In the genomic region with DNA sequence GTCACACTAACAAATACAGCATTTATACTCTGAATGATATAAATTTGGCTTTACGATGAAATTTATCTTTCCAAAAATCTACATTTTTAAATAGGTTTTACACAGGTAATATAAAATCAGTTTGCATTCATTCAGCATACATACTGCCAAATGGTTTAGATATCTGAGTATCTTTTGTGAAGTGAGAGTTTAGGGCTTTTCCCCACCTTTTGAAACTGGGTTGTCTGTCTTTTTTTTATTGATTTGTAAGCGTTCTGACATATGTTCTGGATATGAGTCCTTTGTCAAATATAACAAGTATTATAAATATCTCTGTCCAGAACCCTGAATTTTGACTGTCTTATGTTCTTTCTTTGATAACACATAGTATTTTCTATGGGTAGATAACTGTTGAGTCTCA, we compare ENCODE assay signal across 27 cellular contexts. TPM values are rescaled to one million over a fixed set of nuclear protein-coding genes. Genes with fewer than 3 reads are reported as not detected.
"Had no signal": no experiment of that assay in that cellular context is flagged by ENCODE, and none has a peak within 500 bp of the region (broad histone marks: within the 10 kb centered on the region; RNA-seq: fewer than 3 reads in every experiment).

No MANE protein-coding gene starts in this region.

- H3K36me3 ChIP-seq: Peyer's patch had no signal

- H3K4me1 ChIP-seq: SJCRH30 had no signal

- DNase-seq: IMR-90, Karpas-422, KG1, MG63, NCI-H1092, NCI-H1105 treated with DMSO at 0.1 percent for 48 hours, NCI-H1417 treated with DMSO at 0.1 percent for 48 hours, NCI-H146, NCI-H1694 treated with DMSO at 0.1 percent for 48 hours, NCI-H1930, NCI-H2081, NCI-H2107, NCI-H2227 treated with DMSO at 0.1 percent for 48 hours, NCI-H524, NCI-H526 treated with DMSO at 0.1 percent for 48 hours, NCI-H748 treated with DMSO at 0.1 percent for 48 hours, PC-3, Peyer's patch, SHP77 treated with DMSO at 0.1 percent for 48 hours, SJCRH30, T-helper 1 cell had no signal

- H3K27ac ChIP-seq: Peyer's patch, SJCRH30 had no signal

- H3K27me3 ChIP-seq: MG63, Peyer's patch, SJCRH30 had no signal

- H3K4me3 ChIP-seq: MG63, Peyer's patch, SJCRH30 had no signal

- H3K9me3 ChIP-seq: Peyer's patch had no signal

- ATAC-seq: HepG2, PC-3, Right ventricle myocardium inferior, SK-N-SH treated with all-trans-retinoic acid at 6 μM for 48 hours had no signal

RNA-seq across cellular contexts. Expression of gene HDC, which starts 47.1 kb away (rescaled TPM):
- total RNA-seq: HepG2, HT1080, IMR-90, OCI-LY7, PC-3, RPMI7951, SJCRH30 had no signal
